23 cellular contexts compared by ENCODE assay signal in the genomic region with DNA sequence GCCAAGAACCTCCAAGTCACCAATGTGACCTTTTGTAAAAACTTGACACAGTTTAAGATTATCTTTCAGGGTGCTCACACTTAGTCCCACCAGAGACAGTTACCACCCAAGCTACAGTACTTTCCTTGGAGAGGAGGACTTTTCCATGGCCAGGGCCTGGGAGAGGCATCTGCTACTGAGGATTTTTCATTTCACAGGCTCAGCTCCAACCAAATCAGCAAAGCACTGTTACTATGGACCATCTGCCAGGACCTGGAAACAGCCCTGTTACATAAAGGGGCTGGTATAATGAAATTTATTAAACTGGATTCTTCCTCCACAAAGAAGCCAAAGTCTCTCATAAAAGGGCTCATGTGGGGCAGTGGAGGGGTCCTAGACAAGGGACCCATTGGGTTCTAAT. TPM values are rescaled to one million over a fixed set of nuclear protein-coding genes. Genes with fewer than 3 reads are reported as not detected.
A peak's percentile ranks its signal among the peaks of the same experiment; 100 is the strongest.
DNase-seq lines count a peak whose midpoint lies in the region; ATAC-seq, FAIRE-seq and TF ChIP-seq lines count a peak whose summit lies in the region.
"Had no signal": no experiment of that assay in that cellular context is flagged by ENCODE, and none has a peak within 500 bp of the region (broad histone marks: within the 10 kb centered on the region; RNA-seq: fewer than 3 reads in every experiment).

No MANE protein-coding gene starts in this region.

- H3K36me3 ChIP-seq in transverse colon (peaks cover 0 to 12% (median 5%) of the 10 kb centered on the region in 4 donors), HepG2 (replicated peaks in 1 of 2; ENCODE audit: control insufficient read depth in 1 of 2, insufficient read depth in 2 of 2, low read length in 2 of 2) (peaks cover 16 to 78% of the 10 kb centered on the region in 2 experiments)
- H3K36me3 ChIP-seq: MG63, Peyer's patch had no signal

- CTCF ChIA-PET in activated CD4-positive, alpha-beta T cell treated with anti-CD3 and anti-CD28 coated beads, Interleukin-2, amount 10 ng/mL, durations not matched to agents 7 days and 5 days (lab: Charles Lee), result interaction anchor here (1.3 kb wide), 1 partner anchor 243 kb away, joined by 5 read pairs; no protein-coding TSS in a partner anchor
- CTCF ChIA-PET in HepG2 (lab: Yijun Ruan, JAX; ENCODE audit: low intra/inter-chr PET ratio, low total read pairs), result no interaction called here

- in situ Hi-C loops in transverse colon (cut with MboI; ENCODE audit: low pct_ligation_motif_present in 1 of 4, low pct_unique_long_range_greater_than_20kb in 1 of 4, low sequenced_read_pairs in 3 of 4) (loop anchor here in 3 of 4 donors (10.0 kb wide), 2 partner anchors 219 to 379 kb away; no protein-coding TSS in a partner anchor), HepG2 (cut with HindIII; ENCODE audit: extremely low pct_ligation_motif_present, low pct_unique_long_range_greater_than_20kb) (loop anchor here (10.0 kb wide), 1 partner anchor 369 kb away; no protein-coding TSS in a partner anchor)

- TF ChIP-seq CTCF in transverse colon (IDR thresholded peaks at IDR 0.05), result no peak
- no peak for TF ChIP-seq CTCF in HepG2 (CRISPR knock-in tag; IDR thresholded peaks at IDR 0.05)

- no peak overlapping the region for H3K4me3 ChIP-seq in transverse colon
- no peak overlapping the region for H3K4me3 ChIP-seq in HepG2 (replicated peaks in 1 of 3; ENCODE audit: insufficient read depth in 1 of 3, low read depth in 2 of 3, low read length in 3 of 3)
- H3K4me3 ChIP-seq: HAP-1, MG63, Peyer's patch had no signal

- H2AFZ ChIP-seq in HepG2 (ENCODE audit: low read length), result no peak overlapping the region

- no peaks in the 10 kb centered on the region for H3K9me3 ChIP-seq in transverse colon
- no peaks in the 10 kb centered on the region for H3K9me3 ChIP-seq in HepG2 (ENCODE audit: low read length)
- H3K9me3 ChIP-seq: HAP-1, MG63, Peyer's patch had no signal

- H4K20me1 ChIP-seq in HepG2 (ENCODE audit: insufficient read depth, low read length), result peaks cover 9% of the 10 kb centered on the region

- H3K36me3 Mint-ChIP-seq in activated CD4-positive, alpha-beta T cell treated with anti-CD3 and anti-CD28 coated beads, Interleukin-2, amount 10 ng/mL, durations not matched to agents 7 days and 5 days (ENCODE audit: low read depth), result peaks cover 16% of the 10 kb centered on the region

- no peak overlapping the region for H3K4me3 Mint-ChIP-seq in activated CD4-positive, alpha-beta T cell treated with anti-CD3 and anti-CD28 coated beads, Interleukin-2, amount 10 ng/mL, durations not matched to agents 7 days and 5 days

- no peaks in the 10 kb centered on the region for H3K27me3 Mint-ChIP-seq in activated CD4-positive, alpha-beta T cell treated with anti-CD3 and anti-CD28 coated beads, Interleukin-2, amount 10 ng/mL, durations not matched to agents 7 days and 5 days

- DNase-seq in NCI-H1694 (lab: John Stamatoyannopoulos, UW) (peak; percentile 49), NCI-H446 treated with DMSO at 0.1 percent for 48 hours (lab: John Stamatoyannopoulos, UW) (peak; percentile 35), cerebellar nuclear complex (lab: John Stamatoyannopoulos, UW) (peak; percentile 79 to 83), occipital lobe (lab: John Stamatoyannopoulos, UW) (peak; percentile 13), transverse colon (no peak), HepG2 (ENCODE audit: low spot score) (no peak)
- no peak for DNase-seq in activated CD4-positive, alpha-beta T cell treated with anti-CD3 and anti-CD28 coated beads, Interleukin-2, amount 10 ng/mL, durations not matched to agents 7 days and 5 days
- DNase-seq: Calu3, DMS53, GOT3, IMR-90, KG1, MG63, NCI-H1105 treated with DMSO at 0.1 percent for 48 hours, NCI-H146, NCI-H2029 treated with DMSO at 0.1 percent for 48 hours, NCI-H510A, NCI-H69, OCI-M1, Peyer's patch, SHP77 treated with DMSO at 0.1 percent for 48 hours had no signal

- H3K4me1 ChIP-seq in transverse colon (no peaks in the 10 kb centered on the region), HepG2 (ENCODE audit: insufficient read depth, low read length) (peaks cover 34% of the 10 kb centered on the region)
- H3K4me1 ChIP-seq: HAP-1, Peyer's patch had no signal

- FAIRE-seq in HepG2 (lab: Jason Lieb, UNC), result no peak
- FAIRE-seq: G401.6 had no signal

- TF ChIP-seq POLR2A in transverse colon (IDR thresholded peaks at IDR 0.05), result no peak
- no peak for TF ChIP-seq POLR2A in HepG2 (IDR thresholded peaks at IDR 0.05; ENCODE audit: insufficient read depth in 1 of 2, low read depth in 2 of 2, low read length in 2 of 2)

- TF ChIP-seq RAD21 in HepG2 (CRISPR knock-in tag; IDR thresholded peaks at IDR 0.05), result no peak

- intact Hi-C loops in transverse colon (cut with DNase I; ENCODE audit: low total_unique reads), result no loop called here
- intact Hi-C loops in HepG2 (cut with micrococcal nuclease; ENCODE audit: unreplicated experiment), result no loop called here

- ATAC-seq in HepG2, result no peak

- no peaks in the 10 kb centered on the region for H3K27me3 ChIP-seq in transverse colon
- H3K27me3 ChIP-seq in HepG2 (ENCODE audit: control insufficient read depth in 1 of 2, insufficient read depth in 2 of 2, low read length in 2 of 2), result no peaks in the 10 kb centered on the region
- H3K27me3 ChIP-seq: MG63, Peyer's patch had no signal

- POLR2A ChIA-PET in activated CD4-positive, alpha-beta T cell treated with anti-CD3 and anti-CD28 coated beads, Interleukin-2, amount 10 ng/mL, durations not matched to agents 7 days and 5 days (lab: Charles Lee), result no interaction called here
- POLR2A ChIA-PET in HepG2 (lab: Yijun Ruan, JAX), result no interaction called here

- no peaks in the 10 kb centered on the region for H3K4me1 Mint-ChIP-seq in activated CD4-positive, alpha-beta T cell treated with anti-CD3 and anti-CD28 coated beads, Interleukin-2, amount 10 ng/mL, durations not matched to agents 7 days and 5 days

- H3K27ac Mint-ChIP-seq in activated CD4-positive, alpha-beta T cell treated with anti-CD3 and anti-CD28 coated beads, Interleukin-2, amount 10 ng/mL, durations not matched to agents 7 days and 5 days, result no peak overlapping the region

- TF ChIP-seq EP300 in transverse colon (IDR thresholded peaks at IDR 0.05; ENCODE audit: low read depth) (no peak), HepG2 (IDR thresholded peaks at IDR 0.05; ENCODE audit: low read depth in 2 of 2, low read length in 2 of 2) (no peak), HepG2 (CRISPR knock-in tag; IDR thresholded peaks at IDR 0.05; ENCODE audit: borderline replicate concordance) (no peak)

- H3K79me2 ChIP-seq in HepG2 (ENCODE audit: insufficient read depth, low read length), result no peaks in the 10 kb centered on the region

- BruUV-seq in HepG2 (replicated peaks; lab: Mats Ljungman, UMichigan), result no TSS peak

- H3K9ac ChIP-seq in HepG2 (ENCODE audit: insufficient read depth, low read depth, low read length), result no peak overlapping the region

- H3K27ac ChIP-seq in transverse colon, result no peak overlapping the region
- no peak overlapping the region for H3K27ac ChIP-seq in HepG2 (ENCODE audit: extremely low read length, insufficient read depth, low read length)
- H3K27ac ChIP-seq: Peyer's patch had no signal

- peaks cover 2% of the 10 kb centered on the region for H3K9me3 Mint-ChIP-seq in activated CD4-positive, alpha-beta T cell treated with anti-CD3 and anti-CD28 coated beads, Interleukin-2, amount 10 ng/mL, durations not matched to agents 7 days and 5 days

- no peak overlapping the region for H3K4me2 ChIP-seq in HepG2 (ENCODE audit: low read depth, low read length)

TF ChIP-seq in HepG2, 621 proteins besides CTCF, POLR2A, EP300 and RAD21:
- TF ChIP-seq ATM (IDR thresholded peaks at IDR 0.05; ENCODE audit: borderline replicate concordance) (no peak), GABPB1 (CRISPR knock-in tag; IDR thresholded peaks at IDR 0.05) (no peak), NFE2 (CRISPR knock-in tag; IDR thresholded peaks at IDR 0.05) (no peak), NFYC (CRISPR knock-in tag; IDR thresholded peaks at IDR 0.05) (no peak), NCOR1 (IDR thresholded peaks at IDR 0.05; ENCODE audit: borderline replicate concordance, low read length) (no peak)
- TF ChIP-seq, protein P1, sequence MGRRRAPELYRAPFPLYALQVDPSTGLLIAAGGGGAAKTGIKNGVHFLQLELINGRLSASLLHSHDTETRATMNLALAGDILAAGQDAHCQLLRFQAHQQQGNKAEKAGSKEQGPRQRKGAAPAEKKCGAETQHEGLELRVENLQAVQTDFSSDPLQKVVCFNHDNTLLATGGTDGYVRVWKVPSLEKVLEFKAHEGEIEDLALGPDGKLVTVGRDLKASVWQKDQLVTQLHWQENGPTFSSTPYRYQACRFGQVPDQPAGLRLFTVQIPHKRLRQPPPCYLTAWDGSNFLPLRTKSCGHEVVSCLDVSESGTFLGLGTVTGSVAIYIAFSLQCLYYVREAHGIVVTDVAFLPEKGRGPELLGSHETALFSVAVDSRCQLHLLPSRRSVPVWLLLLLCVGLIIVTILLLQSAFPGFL (CRISPR knock-in tag; IDR thresholded peaks at IDR 0.05), result no peak
TF ChIP-seq in HepG2: peak in this region for 0.

RNA-seq across cellular contexts. Expression of gene SERGEF, which starts 38.6 kb away (rescaled TPM):
- total RNA-seq in occipital lobe (45.5 TPM), transverse colon (10 to 100 TPM; 11.6 to 28.9 (median 19.1) TPM), HepG2 (2016; rRNA removed; fragmentation: Illumina TruSeq; extraction: Trizol) (114 and 117 TPM in 2 replicates)
- total RNA-seq in activated CD4-positive, alpha-beta T cell treated with anti-CD3 and anti-CD28 coated beads, Interleukin-2, amount 10 ng/mL, durations not matched to agents 7 days and 5 days, result 10 to 100 TPM; 33.7 to 33.9 TPM
- 439 and 477 TPM in 2 replicates for total RNA-seq in HepG2 (2016; cell fraction: cytosol; rRNA removed; fragmentation: Illumina TruSeq; extraction: Trizol; ENCODE audit: low read depth)
- 109 and 122 TPM in 2 replicates for total RNA-seq in HepG2 (2016; cell fraction: insoluble cytoplasmic fraction; rRNA removed; fragmentation: Illumina TruSeq; extraction: Trizol)
- total RNA-seq in HepG2 (2016; cell fraction: membrane; rRNA removed; fragmentation: Illumina TruSeq; extraction: Trizol), result 317 and 361 TPM in 2 replicates
- total RNA-seq in HepG2 (2016; cell fraction: nucleus; rRNA removed; fragmentation: Illumina TruSeq; extraction: Trizol), result 64.9 and 76.4 TPM in 2 replicates
- 54.5 and 62.6 TPM in 2 replicates for polyA plus RNA-seq in HepG2 (2011; rRNA removed)
- polyA plus RNA-seq in HepG2 (2011; cell fraction: cytosol; rRNA removed), result 59.1 and 61.0 TPM in 2 replicates
- 56.3 and 60.9 TPM in 2 replicates for polyA plus RNA-seq in HepG2 (2011; cell fraction: nucleus; rRNA removed)
- polyA plus RNA-seq in HepG2 (2012), result 73.3 and 103 TPM in 2 replicates
- polyA plus RNA-seq in HepG2 (2016; cell fraction: cytosol; fragmentation: Illumina TruSeq; extraction: Trizol; ENCODE audit: low read depth), result 141 and 153 TPM in 2 replicates
- polyA plus RNA-seq in HepG2 (2016; cell fraction: insoluble cytoplasmic fraction; fragmentation: Illumina TruSeq; extraction: Trizol; ENCODE audit: low read depth), result 81.0 and 82.1 TPM in 2 replicates
- polyA plus RNA-seq in HepG2 (2016; cell fraction: membrane; fragmentation: Illumina TruSeq; extraction: Trizol; ENCODE audit: low read depth), result 156 and 162 TPM in 2 replicates
- polyA plus RNA-seq in HepG2 (2016; cell fraction: nucleus; fragmentation: Illumina TruSeq; extraction: Trizol; ENCODE audit: insufficient read depth, low read depth), result 63.3 and 66.3 TPM in 2 replicates
- 28.1 and 97.6 TPM in 2 replicates for polyA minus RNA-seq in HepG2 (2011; rRNA and poly(A)+ RNA removed; ENCODE audit: low replicate concordance)
- polyA minus RNA-seq in HepG2 (2011; cell fraction: cytosol; rRNA and poly(A)+ RNA removed), result 39.2 and 52.7 TPM in 2 replicates
- polyA minus RNA-seq in HepG2 (2011; cell fraction: nucleus; rRNA and poly(A)+ RNA removed), result 105 and 132 TPM in 2 replicates

Comparison
In these comparisons a context has a peak if more than half of its experiments do, and no peak if none do; other contexts are left out.
1. DNase-seq: peak in NCI-H1694 (single experiment), NCI-H446 treated with DMSO at 0.1 percent for 48 hours (single experiment), cerebellar nuclear complex (2 of 2) and occipital lobe (single experiment); none in transverse colon (single experiment), activated CD4-positive, alpha-beta T cell treated with anti-CD3 and anti-CD28 coated beads, Interleukin-2, amount 10 ng/mL, durations not matched to agents 7 days and 5 days (single experiment) and HepG2 (single experiment).